1 cellular context compared by ENCODE assay signal in genomic region chr12:52434096-52434733, GRCh38.
TF ChIP-seq lines count a peak whose summit lies in the region.

Gene KRT75, minus strand, starts transcription at chr12:52434371. Its CDS starts 67 bp downstream, at chr12:52434304.

TF ChIP-seq in HEK293, 187 proteins besides CTCF, POLR2A, EP300 and RAD21 (continued from another document and continues in another):
- peak; percentile 48; the same call in 1 of the 2 replicates for TF ChIP-seq PRDM10 (tag by site-specific recombination; IDR thresholded peaks at IDR 0.05)
- no peak for TF ChIP-seq ZBTB7A (tag by site-specific recombination; IDR thresholded peaks at IDR 0.05; ENCODE audit: low read depth)
- TF ChIP-seq, protein P1, sequence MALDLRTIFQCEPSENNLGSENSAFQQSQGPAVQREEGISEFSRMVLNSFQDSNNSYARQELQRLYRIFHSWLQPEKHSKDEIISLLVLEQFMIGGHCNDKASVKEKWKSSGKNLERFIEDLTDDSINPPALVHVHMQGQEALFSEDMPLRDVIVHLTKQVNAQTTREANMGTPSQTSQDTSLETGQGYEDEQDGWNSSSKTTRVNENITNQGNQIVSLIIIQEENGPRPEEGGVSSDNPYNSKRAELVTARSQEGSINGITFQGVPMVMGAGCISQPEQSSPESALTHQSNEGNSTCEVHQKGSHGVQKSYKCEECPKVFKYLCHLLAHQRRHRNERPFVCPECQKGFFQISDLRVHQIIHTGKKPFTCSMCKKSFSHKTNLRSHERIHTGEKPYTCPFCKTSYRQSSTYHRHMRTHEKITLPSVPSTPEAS (tag by site-specific recombination; IDR thresholded peaks at IDR 0.05) = no peak
- TF ChIP-seq GLI2 (tag by site-specific recombination; IDR thresholded peaks at IDR 0.05; ENCODE audit: borderline replicate concordance, low read depth) = no peak
- TF ChIP-seq ZNF354C (tag by site-specific recombination; IDR thresholded peaks at IDR 0.05; ENCODE audit: borderline replicate concordance, low read depth) = no peak
- no peak for TF ChIP-seq ZNF707 (tag by site-specific recombination; IDR thresholded peaks at IDR 0.05)
- TF ChIP-seq ZNF248 (tag by site-specific recombination; IDR thresholded peaks at IDR 0.05) = no peak
- TF ChIP-seq BCL6B (tag by site-specific recombination; IDR thresholded peaks at IDR 0.05) = no peak
- TF ChIP-seq ZNF112 (tag by site-specific recombination; IDR thresholded peaks at IDR 0.05) = no peak
- no peak for TF ChIP-seq ZNF140 (tag by site-specific recombination; IDR thresholded peaks at IDR 0.05)
- TF ChIP-seq ZBTB8A (tag by site-specific recombination; IDR thresholded peaks at IDR 0.05) = no peak
- TF ChIP-seq, protein P2, sequence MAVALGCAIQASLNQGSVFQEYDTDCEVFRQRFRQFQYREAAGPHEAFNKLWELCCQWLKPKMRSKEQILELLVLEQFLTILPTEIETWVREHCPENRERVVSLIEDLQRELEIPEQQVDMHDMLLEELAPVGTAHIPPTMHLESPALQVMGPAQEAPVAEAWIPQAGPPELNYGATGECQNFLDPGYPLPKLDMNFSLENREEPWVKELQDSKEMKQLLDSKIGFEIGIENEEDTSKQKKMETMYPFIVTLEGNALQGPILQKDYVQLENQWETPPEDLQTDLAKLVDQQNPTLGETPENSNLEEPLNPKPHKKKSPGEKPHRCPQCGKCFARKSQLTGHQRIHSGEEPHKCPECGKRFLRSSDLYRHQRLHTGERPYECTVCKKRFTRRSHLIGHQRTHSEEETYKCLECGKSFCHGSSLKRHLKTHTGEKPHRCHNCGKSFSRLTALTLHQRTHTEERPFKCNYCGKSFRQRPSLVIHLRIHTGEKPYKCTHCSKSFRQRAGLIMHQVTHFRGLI (tag by site-specific recombination; IDR thresholded peaks at IDR 0.05) = no peak
- no peak for TF ChIP-seq ZNF792 (tag by site-specific recombination; IDR thresholded peaks at IDR 0.05)
- TF ChIP-seq ZNF610 (tag by site-specific recombination; IDR thresholded peaks at IDR 0.05; ENCODE audit: borderline replicate concordance) = no peak
- TF ChIP-seq PRDM2 (tag by site-specific recombination; IDR thresholded peaks at IDR 0.05; ENCODE audit: borderline replicate concordance) = no peak
- no peak for TF ChIP-seq ZNF473 (tag by site-specific recombination; IDR thresholded peaks at IDR 0.05)
- no peak for TF ChIP-seq ZSCAN30 (tag by site-specific recombination; IDR thresholded peaks at IDR 0.05)
- no peak for TF ChIP-seq ZNF664 (tag by site-specific recombination; IDR thresholded peaks at IDR 0.05)
- TF ChIP-seq BCL11A (tag by site-specific recombination; IDR thresholded peaks at IDR 0.05; ENCODE audit: low read depth) = no peak
- no peak for TF ChIP-seq ZNF362 (tag by site-specific recombination; IDR thresholded peaks at IDR 0.05)
- no peak for TF ChIP-seq ZNF623 (tag by site-specific recombination; IDR thresholded peaks at IDR 0.05)
- TF ChIP-seq TRIM28 (IDR thresholded peaks at IDR 0.05; ENCODE audit: borderline replicate concordance, low read length) = no peak
- peak; percentile 41; the same call in 1 of the 2 replicates for TF ChIP-seq ZNF518A (tag by site-specific recombination; conservative IDR thresholded peaks at IDR 0.05; ENCODE audit: low read depth)
- TF ChIP-seq ZNF747 (tag by site-specific recombination; IDR thresholded peaks at IDR 0.05) = no peak
- peak; percentile 71 for TF ChIP-seq ZBTB48 (tag by site-specific recombination; IDR thresholded peaks at IDR 0.05)
- TF ChIP-seq ZNF2 (tag by site-specific recombination; IDR thresholded peaks at IDR 0.05) = no peak
- TF ChIP-seq ZNF621 (tag by site-specific recombination; IDR thresholded peaks at IDR 0.05) = no peak
- TF ChIP-seq IKZF3 (tag by site-specific recombination; IDR thresholded peaks at IDR 0.05) = no peak
- TF ChIP-seq ZNF48 (tag by site-specific recombination; IDR thresholded peaks at IDR 0.05) = no peak
- no peak for TF ChIP-seq MZF1 (tag by site-specific recombination; IDR thresholded peaks at IDR 0.05; ENCODE audit: borderline replicate concordance)
- no peak for TF ChIP-seq ZNF513 (tag by site-specific recombination; IDR thresholded peaks at IDR 0.05)
- TF ChIP-seq ZSCAN5A (tag by site-specific recombination; IDR thresholded peaks at IDR 0.05) = no peak
- TF ChIP-seq ZNF266 (tag by site-specific recombination; IDR thresholded peaks at IDR 0.05; ENCODE audit: low read depth) = no peak
- TF ChIP-seq ZNF214 (tag by site-specific recombination; IDR thresholded peaks at IDR 0.05; ENCODE audit: borderline replicate concordance) = no peak
- no peak for TF ChIP-seq ZNF777 (tag by site-specific recombination; IDR thresholded peaks at IDR 0.05; ENCODE audit: borderline replicate concordance)
